23 cellular contexts compared by ENCODE assay signal in genomic region chr17:6449307-6449706, GRCh38. TPM values are rescaled to one million over a fixed set of nuclear protein-coding genes. Genes with fewer than 3 reads are reported as not detected.
"Had no signal": no experiment of that assay in that cellular context is flagged by ENCODE, and none has a peak within 500 bp of the region (broad histone marks: within the 10 kb centered on the region; RNA-seq: fewer than 3 reads in every experiment).

No MANE protein-coding gene starts in this region.

- H3K9me3 ChIP-seq: lower lobe of right lung, neutrophil, prostate gland, right atrium auricular region, sigmoid colon, thoracic aorta, tibial nerve, upper lobe of left lung had no signal

- H3K36me3 ChIP-seq: lower lobe of right lung, prostate gland, right atrium auricular region, sigmoid colon, thoracic aorta, tibial nerve, upper lobe of left lung had no signal

- H3K27ac Mint-ChIP-seq: effector memory CD8-positive, alpha-beta T cell; memory B cell; natural killer cell; stimulated activated naive B cell treated with anti-CD40 and anti-IgM and Interleukin-4, amounts not matched to agents 10 μg/mL and 1 μg/mL and 100 μg/mL, for 72 hours; stimulated activated naive CD8-positive, alpha-beta T cell treated with anti-CD3 and anti-CD28 coated beads, Interleukin-15, Interleukin-2, amounts not matched to agents 100 ng/mL and 50 ng/mL, for 24 hours had no signal

- H3K36me3 Mint-ChIP-seq: memory B cell, natural killer cell had no signal

- H3K4me3 Mint-ChIP-seq: effector memory CD8-positive, alpha-beta T cell; memory B cell; natural killer cell; stimulated activated naive B cell treated with anti-CD40 and anti-IgM and Interleukin-4, amounts not matched to agents 10 μg/mL and 1 μg/mL and 100 μg/mL, for 72 hours; stimulated activated naive CD8-positive, alpha-beta T cell treated with anti-CD3 and anti-CD28 coated beads, Interleukin-15, Interleukin-2, amounts not matched to agents 100 ng/mL and 50 ng/mL, for 24 hours had no signal

- H3K27me3 Mint-ChIP-seq: memory B cell; stimulated activated naive B cell treated with anti-CD40 and anti-IgM and Interleukin-4, amounts not matched to agents 10 μg/mL and 1 μg/mL and 100 μg/mL, for 72 hours had no signal

- DNase-seq: cortex of kidney; effector memory CD8-positive, alpha-beta T cell; head of caudate nucleus; left ventricle myocardium superior; natural killer cell; sigmoid colon; stimulated activated CD4-positive, alpha-beta T cell treated with anti-CD3 and anti-CD28 coated beads, Interleukin-2, amount 100 ng/mL, for 48 hours; stimulated activated naive B cell treated with anti-CD40 and anti-IgM and Interleukin-4, amounts not matched to agents 10 μg/mL and 1 μg/mL and 100 μg/mL, for 72 hours; upper lobe of left lung had no signal

- H3K27ac ChIP-seq: lower lobe of right lung, neutrophil, prostate gland, right atrium auricular region, sigmoid colon, thoracic aorta, tibial nerve, upper lobe of left lung had no signal

- H3K9me3 Mint-ChIP-seq: effector memory CD8-positive, alpha-beta T cell; memory B cell; natural killer cell; stimulated activated naive B cell treated with anti-CD40 and anti-IgM and Interleukin-4, amounts not matched to agents 10 μg/mL and 1 μg/mL and 100 μg/mL, for 72 hours; stimulated activated naive CD8-positive, alpha-beta T cell treated with anti-CD3 and anti-CD28 coated beads, Interleukin-15, Interleukin-2, amounts not matched to agents 100 ng/mL and 50 ng/mL, for 24 hours had no signal

- H3K4me3 ChIP-seq: lower lobe of right lung, prostate gland, right atrium auricular region, sigmoid colon, thoracic aorta, tibial nerve, upper lobe of left lung had no signal

- H3K4me1 ChIP-seq: lower lobe of right lung, prostate gland had no signal

- H3K27me3 ChIP-seq: right atrium auricular region, sigmoid colon, upper lobe of left lung had no signal

RNA-seq across cellular contexts. Expression of gene PIMREG, which starts 5.1 kb away (rescaled TPM):
- total RNA-seq: left ventricle myocardium superior, mononuclear cell, sigmoid colon, thoracic aorta had no signal

RNA-seq across cellular contexts. Expression of gene AIPL1, which starts 14.4 kb away (rescaled TPM):
- total RNA-seq: dermis microvascular lymphatic vessel endothelial cell, fibroblast of villous mesenchyme, frontal cortex, left ventricle myocardium superior, lower lobe of right lung, natural killer cell, osteocyte, prostate gland, right atrium auricular region, sigmoid colon, skeletal muscle tissue, thoracic aorta, tibial nerve, upper lobe of left lung had no signal
